ENCODE assay signal across 11 cellular contexts in the genomic region with DNA sequence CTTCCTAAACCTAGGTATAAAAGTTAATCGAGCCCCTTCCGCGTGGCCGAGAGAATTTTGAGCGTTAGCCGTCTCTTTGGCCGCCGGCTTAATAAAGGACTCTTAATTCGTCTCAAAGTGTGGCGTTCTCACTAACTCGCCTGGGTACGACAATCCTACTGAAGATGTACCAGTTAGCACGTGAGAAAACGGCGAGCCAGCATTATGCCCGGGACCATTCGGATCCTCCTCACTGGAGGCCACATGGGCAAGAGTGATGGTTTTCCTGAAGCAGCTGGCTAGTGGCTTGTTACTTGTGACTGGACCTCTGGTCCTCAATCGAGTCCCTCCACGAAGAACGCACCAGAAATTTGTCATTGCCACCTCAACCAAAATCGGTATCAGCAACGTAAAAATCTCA. TPM values are rescaled to one million over a fixed set of nuclear protein-coding genes. Genes with fewer than 3 reads are reported as not detected.
"Had no signal": no experiment of that assay in that cellular context is flagged by ENCODE, and none has a peak within 500 bp of the region (broad histone marks: within the 10 kb centered on the region; RNA-seq: fewer than 3 reads in every experiment).

No MANE protein-coding gene starts in this region.

RNA-seq across cellular contexts. Expression of gene CRLF2, which starts 39.0 kb away (rescaled TPM):
- total RNA-seq: hepatocyte, left lobe of liver, left ventricle myocardium superior, lung microvascular endothelial cell, myocyte, neural crest cell, ovary, prostate gland, right cardiac atrium, smooth muscle cell, uterus had no signal
- polyA plus RNA-seq: hepatocyte, right cardiac atrium, smooth muscle cell had no signal
